ENCODE assay signal across 26 cellular contexts in genomic region chr22:48743601-48744282, GRCh38.
A peak's percentile ranks its signal among the peaks of the same experiment; 100 is the strongest.
DNase-seq lines count a peak whose midpoint lies in the region; ATAC-seq and TF ChIP-seq lines count a peak whose summit lies in the region.
"Had no signal": no experiment of that assay in that cellular context is flagged by ENCODE, and none has a peak within 500 bp of the region (broad histone marks: within the 10 kb centered on the region; RNA-seq: fewer than 3 reads in every experiment).

No MANE protein-coding gene starts in this region.

- H3K4me3 Mint-ChIP-seq in activated naive CD8-positive, alpha-beta T cell treated with anti-CD3 and anti-CD28 coated beads for 36 hours, result no peak overlapping the region
- H3K4me3 Mint-ChIP-seq: dendritic cell treated with granulocyte-macrophage colony-stimulating factor and Interleukin-4, amounts not matched to agents 40 ng/mL and 50 ng/mL, for 4 days; nephron progenitor cell had no signal

- H3K36me3 ChIP-seq in sigmoid colon, result no peaks in the 10 kb centered on the region
- H3K36me3 ChIP-seq in BE2C, result no peaks in the 10 kb centered on the region
- H3K36me3 ChIP-seq: heart right ventricle, left ventricle myocardium inferior, transverse colon had no signal

- intact Hi-C loops in sigmoid colon (cut with DNase I), result no loop called here

- no peaks in the 10 kb centered on the region for H3K36me3 Mint-ChIP-seq in activated naive CD8-positive, alpha-beta T cell treated with anti-CD3 and anti-CD28 coated beads for 36 hours

- DNase-seq in activated CD4-positive, alpha-beta T cell treated with anti-CD3 and anti-CD28 coated beads for 1 hour, result peak; percentile 1
- DNase-seq in activated CD4-positive, alpha-beta T cell treated with anti-CD3 and anti-CD28 coated beads for 48 hours, result no peak
- DNase-seq in NCI-H2171 treated with DMSO at 0.1 percent for 48 hours (lab: John Stamatoyannopoulos, UW) (peak; percentile 56), islet precursor cell (peak; percentile 49), sigmoid colon (peak; percentile 54), BE2C (no peak)
- no peak for DNase-seq in activated naive CD8-positive, alpha-beta T cell treated with anti-CD3 and anti-CD28 coated beads for 36 hours
- DNase-seq: 8988T; activated CD4-positive, CD25-positive, alpha-beta regulatory T cell; DND-41; GOT3; heart right ventricle; Karpas-422; left ventricle myocardium inferior; NCI-H1694; NCI-H345; nephron progenitor cell; OCI-M1; stimulated activated CD4-positive, alpha-beta T cell treated with anti-CD3 and anti-CD28 coated beads, Interleukin-4, amount 100 ng/mL, for 4 hours; stimulated activated naive CD8-positive, alpha-beta T cell treated with anti-CD3 and anti-CD28 coated beads, Interleukin-15, Interleukin-2, amounts not matched to agents 100 U/mL and 50 U/mL, for 24 hours; SW 1271; transverse colon had no signal

- no peak for ATAC-seq in GM19328 (IDR thresholded peaks at IDR 0.05; ENCODE audit: unreplicated experiment)
- ATAC-seq: heart right ventricle; Right ventricle myocardium inferior; stimulated activated naive CD8-positive, alpha-beta T cell treated with anti-CD3 and anti-CD28 coated beads, Interleukin-15, Interleukin-2, amounts not matched to agents 100 U/mL and 50 U/mL, for 24 hours had no signal

- H3K27me3 ChIP-seq in sigmoid colon, result no peaks in the 10 kb centered on the region
- H3K27me3 ChIP-seq in BE2C, result no peaks in the 10 kb centered on the region
- H3K27me3 ChIP-seq: heart right ventricle, transverse colon had no signal

- TF ChIP-seq EP300 in sigmoid colon (IDR thresholded peaks at IDR 0.05), result no peak

- 70 to 86% methylated on average over 32 of the region's 32 CpGs for WGBS in sigmoid colon, 2 donors

- no peak overlapping the region for H3K4me3 ChIP-seq in sigmoid colon
- no peak overlapping the region for H3K4me3 ChIP-seq in BE2C (ENCODE audit: low read depth, low read length)
- H3K4me3 ChIP-seq: heart right ventricle, left ventricle myocardium inferior, transverse colon had no signal

- no peak for TF ChIP-seq POLR2A in sigmoid colon (IDR thresholded peaks at IDR 0.05)

- no peak overlapping the region for H3K27ac ChIP-seq in sigmoid colon
- H3K27ac ChIP-seq: heart right ventricle, left ventricle myocardium inferior, transverse colon had no signal

- H3K27ac Mint-ChIP-seq in activated naive CD8-positive, alpha-beta T cell treated with anti-CD3 and anti-CD28 coated beads for 36 hours, result no peak overlapping the region
- H3K27ac Mint-ChIP-seq: activated T-helper 2 cell treated with anti-CD3 and anti-CD28 coated beads, Interferon-gamma antibody, Interleukin-2, Interleukin-4, amounts not matched to agents 10 μg/mL and 5 μg/mL and 100 μg/mL, durations not matched to agents 14 hours and 24 hours and 36 hours; dendritic cell treated with granulocyte-macrophage colony-stimulating factor and Interleukin-4, amounts not matched to agents 40 ng/mL and 50 ng/mL, for 4 days had no signal

- H3K9me3 ChIP-seq in sigmoid colon, result no peaks in the 10 kb centered on the region
- peaks cover 15% of the 10 kb centered on the region for H3K9me3 ChIP-seq in BE2C
- H3K9me3 ChIP-seq: heart right ventricle, transverse colon had no signal

- no peaks in the 10 kb centered on the region for H3K27me3 Mint-ChIP-seq in activated naive CD8-positive, alpha-beta T cell treated with anti-CD3 and anti-CD28 coated beads for 36 hours
- H3K27me3 Mint-ChIP-seq: dendritic cell treated with granulocyte-macrophage colony-stimulating factor and Interleukin-4, amounts not matched to agents 40 ng/mL and 50 ng/mL, for 4 days had no signal

- no peak for TF ChIP-seq CTCF in sigmoid colon (IDR thresholded peaks at IDR 0.05)
- TF ChIP-seq CTCF in BE2C (IDR thresholded peaks at IDR 0.05; ENCODE audit: low read depth, low read length), result no peak

- H3K4me1 ChIP-seq in sigmoid colon (no peaks in the 10 kb centered on the region), BE2C (no peaks in the 10 kb centered on the region)
- H3K4me1 ChIP-seq: heart right ventricle, left ventricle myocardium inferior, transverse colon had no signal

- no peaks in the 10 kb centered on the region for H3K9me3 Mint-ChIP-seq in activated naive CD8-positive, alpha-beta T cell treated with anti-CD3 and anti-CD28 coated beads for 36 hours
- H3K9me3 Mint-ChIP-seq: activated T-helper 2 cell treated with anti-CD3 and anti-CD28 coated beads, Interferon-gamma antibody, Interleukin-2, Interleukin-4, amounts not matched to agents 10 μg/mL and 5 μg/mL and 100 μg/mL, durations not matched to agents 14 hours and 24 hours and 36 hours; nephron progenitor cell had no signal

- no peaks in the 10 kb centered on the region for H3K4me1 Mint-ChIP-seq in activated naive CD8-positive, alpha-beta T cell treated with anti-CD3 and anti-CD28 coated beads for 36 hours
- H3K4me1 Mint-ChIP-seq: nephron progenitor cell had no signal

Comparison
In these comparisons a context has a peak if more than half of its experiments do, and no peak if none do; other contexts are left out.
1. DNase-seq: peak in activated CD4-positive, alpha-beta T cell treated with anti-CD3 and anti-CD28 coated beads for 1 hour (single experiment), NCI-H2171 treated with DMSO at 0.1 percent for 48 hours (single experiment), islet precursor cell (single experiment) and sigmoid colon (single experiment); none in activated CD4-positive, alpha-beta T cell treated with anti-CD3 and anti-CD28 coated beads for 48 hours (single experiment), BE2C (single experiment) and activated naive CD8-positive, alpha-beta T cell treated with anti-CD3 and anti-CD28 coated beads for 36 hours (single experiment).